20 cellular contexts compared by ENCODE assay signal in genomic region chr2:60699617-60700016, GRCh38.
"Had no signal": no experiment of that assay in that cellular context is flagged by ENCODE, and none has a peak within 500 bp of the region (broad histone marks: within the 10 kb centered on the region; RNA-seq: fewer than 3 reads in every experiment).

No MANE protein-coding gene starts in this region.

- H3K4me3 Mint-ChIP-seq: activated naive CD4-positive, alpha-beta T cell treated with anti-CD3 and anti-CD28 coated beads, Interleukin-2, amount 50 U/mL, for 24 hours; activated T-cell treated with anti-CD3 and anti-CD28 coated beads, Interleukin-2, amount 50 U/mL, for 72 hours; neural crest cell had no signal

- H3K4me1 Mint-ChIP-seq: activated naive CD4-positive, alpha-beta T cell treated with anti-CD3 and anti-CD28 coated beads, Interleukin-2, amount 50 U/mL, for 24 hours; neural crest cell had no signal

- DNase-seq: activated CD4-positive, alpha-beta T cell treated with anti-CD3 and anti-CD28 coated beads, Interleukin-2, amount 50 U/mL, for 1 hour; activated CD4-positive, CD25-positive, alpha-beta regulatory T cell treated with anti-CD3 and anti-CD28 coated beads, Interleukin-2, amount 50 U/mL, for 72 hours; activated gamma-delta T cell; activated T-cell treated with anti-CD3 and anti-CD28 coated beads, Interleukin-2, amount 50 U/mL, for 72 hours; adrenal gland; erythroblast; head of caudate nucleus; kidney; mammary epithelial cell; stimulated activated CD4-positive, alpha-beta T cell treated with anti-CD3 and anti-CD28 coated beads, Interleukin-2, amount 100 ng/mL, for 24 hours; stimulated activated naive CD8-positive, alpha-beta T cell treated with anti-CD3 and anti-CD28 coated beads, Interleukin-15, Interleukin-2, amounts not matched to agents 100 U/mL and 50 U/mL, for 24 hours; substantia nigra; tibial artery had no signal

- H3K9me3 ChIP-seq: adrenal gland, breast epithelium, tibial artery, vagina had no signal

- H3K36me3 Mint-ChIP-seq: activated naive CD4-positive, alpha-beta T cell treated with anti-CD3 and anti-CD28 coated beads, Interleukin-2, amount 50 U/mL, for 24 hours had no signal

- H3K27me3 Mint-ChIP-seq: activated naive CD4-positive, alpha-beta T cell treated with anti-CD3 and anti-CD28 coated beads, Interleukin-2, amount 50 U/mL, for 24 hours; progenitor cell of endocrine pancreas had no signal

- H3K4me3 ChIP-seq: adrenal gland, breast epithelium, coronary artery, tibial artery, vagina had no signal

- H3K36me3 ChIP-seq: adrenal gland, breast epithelium, tibial artery, vagina had no signal

- H3K4me1 ChIP-seq: adrenal gland, breast epithelium, tibial artery, vagina had no signal

- H3K27ac ChIP-seq: adrenal gland, breast epithelium, coronary artery, tibial artery, vagina had no signal

- H3K9me3 Mint-ChIP-seq: activated naive CD4-positive, alpha-beta T cell treated with anti-CD3 and anti-CD28 coated beads, Interleukin-2, amount 50 U/mL, for 24 hours; activated T-cell treated with anti-CD3 and anti-CD28 coated beads, Interleukin-2, amount 50 U/mL, for 72 hours; neural crest cell had no signal

- H3K27ac Mint-ChIP-seq: activated naive CD4-positive, alpha-beta T cell treated with anti-CD3 and anti-CD28 coated beads, Interleukin-2, amount 50 U/mL, for 24 hours; activated T-cell treated with anti-CD3 and anti-CD28 coated beads, Interleukin-2, amount 50 U/mL, for 72 hours; progenitor cell of endocrine pancreas had no signal

- H3K27me3 ChIP-seq: adrenal gland, breast epithelium, vagina had no signal

- ATAC-seq: activated T-cell treated with anti-CD3 and anti-CD28 coated beads, Interleukin-2, amount 50 U/mL, for 72 hours; left lobe of liver; stimulated activated naive CD8-positive, alpha-beta T cell treated with anti-CD3 and anti-CD28 coated beads, Interleukin-15, Interleukin-2, amounts not matched to agents 100 U/mL and 50 U/mL, for 24 hours had no signal
